In the genomic region with DNA sequence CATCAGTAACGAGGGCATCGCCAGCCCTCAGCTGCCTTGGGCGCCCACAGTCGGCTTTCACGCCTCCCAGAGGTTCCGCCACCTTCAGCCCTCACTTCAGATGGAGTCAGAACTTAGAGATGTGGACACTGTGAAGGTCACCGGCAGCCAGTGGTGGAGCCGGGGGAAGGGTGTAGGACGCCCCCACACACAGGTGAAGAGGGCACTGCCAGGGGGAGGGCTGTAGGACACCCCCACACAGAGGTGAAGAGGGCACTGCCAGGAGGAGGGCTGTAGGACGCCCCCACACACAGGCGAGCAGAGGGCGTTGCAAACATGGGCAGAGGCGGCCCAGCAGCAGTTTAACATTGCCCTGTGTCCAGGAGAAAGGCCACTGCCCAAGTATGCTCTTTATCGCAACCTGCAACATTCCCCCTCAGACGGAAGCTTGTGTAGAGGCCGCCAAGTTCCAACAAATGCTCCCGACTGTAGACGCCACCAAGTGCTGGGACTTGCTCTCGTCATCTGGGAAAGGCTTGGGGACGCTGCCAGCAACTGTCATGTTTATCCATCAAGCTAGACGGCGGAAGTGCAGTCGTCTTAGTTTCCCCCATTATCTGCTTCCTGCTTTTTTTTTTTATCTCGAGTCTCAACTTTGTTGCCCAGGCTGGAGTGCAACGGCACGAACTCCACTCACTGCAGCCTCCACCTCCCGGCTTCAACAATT, we compare ENCODE assay signal across 11 cellular contexts. TPM values are rescaled to one million over a fixed set of nuclear protein-coding genes. Genes with fewer than 3 reads are reported as not detected.
DNase-seq lines count a peak whose midpoint lies in the region; TF ChIP-seq lines count a peak whose summit lies in the region.
"Had no signal": no experiment of that assay in that cellular context is flagged by ENCODE, and none has a peak within 500 bp of the region (broad histone marks: within the 10 kb centered on the region; RNA-seq: fewer than 3 reads in every experiment).

No MANE protein-coding gene starts in this region.

- H3K9me2 ChIP-seq in MM.1S (replicated peaks; ENCODE audit: insufficient read depth, low read length): no peaks in the 10 kb centered on the region

- peaks cover 33% of the 10 kb centered on the region for H3K36me3 ChIP-seq in mesodermal cell (ENCODE audit: control insufficient read depth, insufficient read depth, low read length)
- H3K36me3 ChIP-seq in MM.1S (replicated peaks; ENCODE audit: insufficient read depth, low read length): no peaks in the 10 kb centered on the region

- no peaks in the 10 kb centered on the region for H3K9me3 Mint-ChIP-seq in dendritic cell treated with granulocyte-macrophage colony-stimulating factor and Interleukin-4, amounts not matched to agents 40 ng/mL and 50 ng/mL, for 4 days
- H3K9me3 Mint-ChIP-seq in immature natural killer cell: no peaks in the 10 kb centered on the region

- peak overlapping the region; percentile 99 for H3K27ac Mint-ChIP-seq in dendritic cell treated with granulocyte-macrophage colony-stimulating factor and Interleukin-4, amounts not matched to agents 40 ng/mL and 50 ng/mL, for 4 days
- H3K27ac Mint-ChIP-seq in immature natural killer cell: no peak overlapping the region

- H3K27ac ChIP-seq in mesodermal cell (ENCODE audit: low read depth, low read length, severe bottlenecking): peak overlapping the region; percentile 59
- no peak overlapping the region for H3K27ac ChIP-seq in MM.1S (ENCODE audit: low read length)
- H3K27ac ChIP-seq: KMS-11 had no signal

- peaks cover 24% of the 10 kb centered on the region for H3K36me3 Mint-ChIP-seq in dendritic cell treated with granulocyte-macrophage colony-stimulating factor and Interleukin-4, amounts not matched to agents 40 ng/mL and 50 ng/mL, for 4 days (ENCODE audit: low read depth)
- H3K36me3 Mint-ChIP-seq in immature natural killer cell: peaks cover 0 to 3% (median 3%) of the 10 kb centered on the region in 3 donors

- H3K4me1 Mint-ChIP-seq in dendritic cell treated with granulocyte-macrophage colony-stimulating factor and Interleukin-4, amounts not matched to agents 40 ng/mL and 50 ng/mL, for 4 days (ENCODE audit: low read depth): peaks cover 85% of the 10 kb centered on the region
- H3K4me1 Mint-ChIP-seq in immature natural killer cell: peaks cover 16 to 30% of the 10 kb centered on the region in 2 donors

- no peaks in the 10 kb centered on the region for H3K27me3 ChIP-seq in MM.1S (replicated peaks; ENCODE audit: insufficient read depth, low read length)

- no peaks in the 10 kb centered on the region for H4K20me1 ChIP-seq in MM.1S (ENCODE audit: insufficient read depth, low read length)

- no peak overlapping the region for H3K9ac ChIP-seq in MM.1S (ENCODE audit: low read length)
- H3K9ac ChIP-seq: KMS-11 had no signal

- H3K4me1 ChIP-seq in mesodermal cell (ENCODE audit: control insufficient read depth, insufficient read depth, low read length, poor library complexity, severe bottlenecking) (peaks cover 7% of the 10 kb centered on the region), MM.1S (ENCODE audit: low read length) (no peaks in the 10 kb centered on the region)

- H3K79me2 ChIP-seq in MM.1S (ENCODE audit: low read length): no peaks in the 10 kb centered on the region

- no peaks in the 10 kb centered on the region; the same call in 1 of the 2 replicates for H3F3A ChIP-seq in MM.1S (ENCODE audit: insufficient read depth, low read length)

- H3K9me3 ChIP-seq in mesodermal cell (ENCODE audit: control insufficient read depth, low read length) (no peaks in the 10 kb centered on the region), MM.1S (replicated peaks; ENCODE audit: insufficient read depth, low read length) (no peaks in the 10 kb centered on the region)

- no peak overlapping the region for H2AFZ ChIP-seq in MM.1S (ENCODE audit: low read length)

- H3K27me3 Mint-ChIP-seq in dendritic cell treated with granulocyte-macrophage colony-stimulating factor and Interleukin-4, amounts not matched to agents 40 ng/mL and 50 ng/mL, for 4 days: no peaks in the 10 kb centered on the region
- H3K27me3 Mint-ChIP-seq in immature natural killer cell (ENCODE audit: low read depth in 3 of 3): peaks cover 0 to 15% (median 0%) of the 10 kb centered on the region in 3 donors
- H3K27me3 Mint-ChIP-seq: naive thymus-derived CD4-positive, alpha-beta T cell had no signal

- DNase-seq in Ammon's horn (ENCODE audit: low spot score) (peak; percentile 61), NCI-H2029 (lab: John Stamatoyannopoulos, UW) (peak; percentile 85), immature natural killer cell (no peak), AG08396 (ENCODE audit: low spot score) (no peak), NCI-H526 treated with DMSO at 0.1 percent for 48 hours (lab: John Stamatoyannopoulos, UW) (no peak), MM.1S (no peak)
- DNase-seq: activated naive CD4-positive, alpha-beta T cell treated with Interleukin-2 at 50 U/mL for 16 hours; naive thymus-derived CD4-positive, alpha-beta T cell had no signal

- no peak overlapping the region for H3K4me2 ChIP-seq in MM.1S (ENCODE audit: low read depth, low read length)
- H3K4me2 ChIP-seq: KMS-11 had no signal

- peak overlapping the region; percentile 61 for H3K4me3 Mint-ChIP-seq in dendritic cell treated with granulocyte-macrophage colony-stimulating factor and Interleukin-4, amounts not matched to agents 40 ng/mL and 50 ng/mL, for 4 days
- H3K4me3 Mint-ChIP-seq in immature natural killer cell: peak overlapping the region in 1 of 5 donors; percentile 36

- intact Hi-C loops in dendritic cell treated with granulocyte-macrophage colony-stimulating factor and Interleukin-4, amounts not matched to agents 40 ng/mL and 50 ng/mL, for 4 days (cut with micrococcal nuclease): no loop called here

- WGBS in mesodermal cell (ENCODE audit: insufficient coverage in 2 of 2), 2 experiments: 89 to 93% methylated on average over 21 to 27 of the region's 27 CpGs

- TF ChIP-seq CTCF in MM.1S (IDR thresholded peaks at IDR 0.05; ENCODE audit: low read length): no peak

- H3K4me3 ChIP-seq in mesodermal cell (ENCODE audit: extremely low read depth, insufficient read depth, low read length, poor library complexity, severe bottlenecking): no peak overlapping the region
- no peak overlapping the region for H3K4me3 ChIP-seq in MM.1S (ENCODE audit: low read length)

RNA-seq across cellular contexts. Expression of a gene that starts 4.9 kb away (rescaled TPM):
- polyA plus RNA-seq in mesodermal cell (2013, experiment 1 of 2): 57.5 TPM
- 46.3 TPM for polyA plus RNA-seq in mesodermal cell (2013, experiment 2 of 2)
- polyA plus RNA-seq in immature natural killer cell: 10 to 100 TPM; 14.4 to 26.7 (median 22.3) TPM

RNA-seq across cellular contexts. Expression of a gene that starts 55.9 kb away (rescaled TPM):
- polyA plus RNA-seq in mesodermal cell (2013, experiment 1 of 2): 28.9 TPM
- polyA plus RNA-seq in mesodermal cell (2013, experiment 2 of 2): 25.1 TPM
- 10 to 100 TPM; 12.1 to 19.6 (median 18.7) TPM for polyA plus RNA-seq in immature natural killer cell

Comparison
In these comparisons a context has a peak if more than half of its experiments do, and no peak if none do; other contexts are left out.
1. DNase-seq: peak in Ammon's horn (single experiment) and NCI-H2029 (single experiment); none in immature natural killer cell (0 of 3), AG08396 (single experiment), NCI-H526 treated with DMSO at 0.1 percent for 48 hours (single experiment) and MM.1S (single experiment).